In genomic region chr11:2287102-2287501, GRCh38 we compare ENCODE assay signal across 20 cellular contexts. TPM values are rescaled to one million over a fixed set of nuclear protein-coding genes. Genes with fewer than 3 reads are reported as not detected.
A peak's percentile ranks its signal among the peaks of the same experiment; 100 is the strongest.
DNase-seq lines count a peak whose midpoint lies in the region; ATAC-seq, FAIRE-seq and TF ChIP-seq lines count a peak whose summit lies in the region.
"Had no signal": no experiment of that assay in that cellular context is flagged by ENCODE, and none has a peak within 500 bp of the region (broad histone marks: within the 10 kb centered on the region; RNA-seq: fewer than 3 reads in every experiment).

No MANE protein-coding gene starts in this region.

- H3K4me3 Mint-ChIP-seq in mesothelial cell of epicardium: no peak overlapping the region
- H3K4me3 Mint-ChIP-seq: activated naive CD4-positive, alpha-beta T cell treated with anti-CD3 and anti-CD28 coated beads, Interleukin-2, amount 50 U/mL, for 24 hours had no signal

- DNase-seq in activated CD8-positive, alpha-beta memory T cell treated with anti-CD3 and anti-CD28 coated beads, Interleukin-2, amount 50 U/mL, for 48 hours: peak; percentile 48
- DNase-seq in activated CD8-positive, alpha-beta memory T cell treated with anti-CD3 and anti-CD28 coated beads, Interleukin-2, amount 50 U/mL, for 4 hours: no peak
- DNase-seq in NOMO-1 treated with DMSO at 0.1 percent for 48 hours (lab: John Stamatoyannopoulos, UW; ENCODE audit: unreplicated experiment) (peak; percentile 69), kidney (peak; percentile 78), posterior cingulate gyrus (peak in 6 of 10 donors; percentile 2 to 46 (median 19)), mesothelial cell of epicardium (ENCODE audit: low spot score in 2 of 2, unreplicated experiment in 2 of 2) (no peak), glomerular visceral epithelial cell (ENCODE audit: extremely low spot score) (no peak)
- DNase-seq: caudate nucleus, HCEC 1CT, mesendoderm, T-helper 9 cell had no signal

- peaks cover 0 to 6% of the 10 kb centered on the region in 2 donors for H3K9me3 ChIP-seq in kidney (ENCODE audit: control insufficient read depth in 1 of 2, low read length in 2 of 2)
- H3K9me3 ChIP-seq: thoracic aorta had no signal

- H3K27ac Mint-ChIP-seq in mesothelial cell of epicardium: no peak overlapping the region
- H3K27ac Mint-ChIP-seq: activated naive CD4-positive, alpha-beta T cell treated with anti-CD3 and anti-CD28 coated beads, Interleukin-2, amount 50 U/mL, for 24 hours; progenitor cell of endocrine pancreas had no signal

- H3K36me3 ChIP-seq in kidney (ENCODE audit: control insufficient read depth in 1 of 2, insufficient read depth in 2 of 2, low read length in 2 of 2): no peaks in the 10 kb centered on the region
- H3K36me3 ChIP-seq: thoracic aorta had no signal

- TF ChIP-seq CTCF in kidney (IDR thresholded peaks at IDR 0.05; ENCODE audit: borderline replicate concordance, extremely low read depth, insufficient read depth) (no peak), mesothelial cell of epicardium (IDR thresholded peaks at IDR 0.05; ENCODE audit: unreplicated experiment) (no peak)

- H3K4me1 ChIP-seq in kidney (ENCODE audit: control insufficient read depth in 1 of 2, insufficient read depth in 1 of 2, low read depth in 1 of 2, low read length in 2 of 2): peaks cover 2 to 3% of the 10 kb centered on the region in 2 donors
- H3K4me1 ChIP-seq: A549 had no signal

- H3K36me3 Mint-ChIP-seq in mesothelial cell of epicardium: no peaks in the 10 kb centered on the region

- no peak for ATAC-seq in GM18498 (IDR thresholded peaks at IDR 0.05; ENCODE audit: unreplicated experiment)
- ATAC-seq: A549 had no signal

- H3K27ac ChIP-seq in kidney (ENCODE audit: low read depth in 2 of 2, low read length in 2 of 2): peak overlapping the region in 1 of 2 donors; percentile 63
- H3K27ac ChIP-seq: A549, thoracic aorta had no signal

- H3K4me3 ChIP-seq in kidney (ENCODE audit: low read length in 2 of 2): no peak overlapping the region
- H3K4me3 ChIP-seq: A549, thoracic aorta had no signal

- intact Hi-C loops in kidney (cut with DNase I) (no loop called here), posterior cingulate gyrus (cut with DNase I) (no loop called here)

- FAIRE-seq in kidney (lab: Jason Lieb, UNC): no peak
- FAIRE-seq: A549, endothelial cell of umbilical vein, frontal cortex, GM12892 had no signal

- H3K4me1 Mint-ChIP-seq in mesothelial cell of epicardium: no peaks in the 10 kb centered on the region

- H3K9ac ChIP-seq in kidney (ENCODE audit: low read length in 2 of 2): no peak overlapping the region

- H3K27me3 Mint-ChIP-seq in mesothelial cell of epicardium (ENCODE audit: low read depth): peaks cover 59% of the 10 kb centered on the region
- H3K27me3 Mint-ChIP-seq: activated naive CD4-positive, alpha-beta T cell treated with anti-CD3 and anti-CD28 coated beads, Interleukin-2, amount 50 U/mL, for 24 hours had no signal

- peaks cover 14% of the 10 kb centered on the region for H3K9me3 Mint-ChIP-seq in mesothelial cell of epicardium

RNA-seq across cellular contexts. Expression of gene C11orf21, which starts 14.6 kb away (rescaled TPM):
- total RNA-seq in kidney: 4.9 TPM
- 0.17 TPM for polyA plus RNA-seq in kidney (ENCODE audit: insufficient read depth, low read depth, low replicate concordance)
- total RNA-seq in mesothelial cell of epicardium: 0.25 to 0.29 TPM (median 0.27 TPM) in 3 replicates
- total RNA-seq: endothelial cell of umbilical vein, G401 had no signal
- polyA plus RNA-seq: A549, endothelial cell of umbilical vein had no signal

RNA-seq across cellular contexts. Expression of gene TSPAN32, which starts 14.7 kb away (rescaled TPM):
- total RNA-seq in kidney (6.1 TPM), mesothelial cell of epicardium (0.94 to 1.8 TPM (median 1.2 TPM) in 3 replicates)
- 0.75 TPM for polyA plus RNA-seq in kidney (ENCODE audit: insufficient read depth, low read depth, low replicate concordance)
- total RNA-seq: endothelial cell of umbilical vein, G401 had no signal
- polyA plus RNA-seq: A549, endothelial cell of umbilical vein had no signal

RNA-seq across cellular contexts. Expression of gene ASCL2, which starts 16.7 kb away (rescaled TPM):
- 5.0 TPM for total RNA-seq in kidney
- polyA plus RNA-seq in kidney (ENCODE audit: insufficient read depth, low read depth, low replicate concordance): 1.2 TPM
- 0.36 to 0.58 TPM (median 0.49 TPM) in 3 replicates for total RNA-seq in mesothelial cell of epicardium
- total RNA-seq: endothelial cell of umbilical vein, G401 had no signal
- polyA plus RNA-seq: A549, endothelial cell of umbilical vein had no signal

Comparison
In these comparisons a context has a peak if more than half of its experiments do, and no peak if none do; other contexts are left out.
1. DNase-seq: peak in activated CD8-positive, alpha-beta memory T cell treated with anti-CD3 and anti-CD28 coated beads, Interleukin-2, amount 50 U/mL, for 48 hours (single experiment), NOMO-1 treated with DMSO at 0.1 percent for 48 hours (single experiment), kidney (single experiment) and posterior cingulate gyrus (6 of 10); none in activated CD8-positive, alpha-beta memory T cell treated with anti-CD3 and anti-CD28 coated beads, Interleukin-2, amount 50 U/mL, for 4 hours (single experiment), mesothelial cell of epicardium (0 of 2) and glomerular visceral epithelial cell (single experiment).